ENCODE assay signal across 28 cellular contexts in genomic region chr2:73403237-73403636, GRCh38.
"Had no signal": no experiment of that assay in that cellular context is flagged by ENCODE, and none has a peak within 500 bp of the region (broad histone marks: within the 10 kb centered on the region; RNA-seq: fewer than 3 reads in every experiment).

No MANE protein-coding gene starts in this region.

- H3K27ac ChIP-seq: neural progenitor cell, ovary, parathyroid adenoma, psoas muscle, sigmoid colon, stomach, thoracic aorta, thyroid gland, tibial nerve, upper lobe of left lung, vagina had no signal

- H3K27ac Mint-ChIP-seq: natural killer cell; nephron; neural progenitor cell; progenitor cell of endocrine pancreas; stimulated activated effector memory CD8-positive, alpha-beta T cell treated with anti-CD3 and anti-CD28 coated beads, Interleukin-12 subunit alpha, Interleukin-12 subunit beta, amount 100 ng/mL, for 72 hours; stimulated activated naive CD8-positive, alpha-beta T cell treated with anti-CD3 and anti-CD28 coated beads, Interleukin-15, Interleukin-2, amounts not matched to agents 100 ng/mL and 50 ng/mL, for 24 hours had no signal

- ATAC-seq: natural killer cell; psoas muscle; right cardiac atrium; stimulated activated effector memory CD8-positive, alpha-beta T cell treated with anti-CD3 and anti-CD28 coated beads, Interleukin-12 subunit alpha, Interleukin-12 subunit beta, amount 100 ng/mL, for 72 hours; stimulated activated naive B cell treated with anti-CD40 and anti-IgM and Interleukin-4, amounts not matched to agents 10 μg/mL and 1 μg/mL and 100 μg/mL, for 72 hours had no signal

- H3K4me3 ChIP-seq: neural progenitor cell, ovary, psoas muscle, sigmoid colon, stomach, thoracic aorta, thyroid gland, tibial nerve, upper lobe of left lung, vagina had no signal

- H3K4me1 ChIP-seq: neural progenitor cell, parathyroid adenoma, psoas muscle, sigmoid colon, stomach, thyroid gland, tibial nerve, upper lobe of left lung, vagina had no signal

- H3K4me1 Mint-ChIP-seq: nephron, neural progenitor cell had no signal

- H3K36me3 ChIP-seq: ovary, right lobe of liver, thoracic aorta, thyroid gland had no signal

- H3K27me3 Mint-ChIP-seq: progenitor cell of endocrine pancreas; stimulated activated naive B cell treated with anti-CD40 and anti-IgM and Interleukin-4, amounts not matched to agents 10 μg/mL and 1 μg/mL and 100 μg/mL, for 72 hours; stimulated activated naive CD8-positive, alpha-beta T cell treated with anti-CD3 and anti-CD28 coated beads, Interleukin-15, Interleukin-2, amounts not matched to agents 100 ng/mL and 50 ng/mL, for 24 hours had no signal

- DNase-seq: natural killer cell; occipital lobe; ovary; posterior cingulate gyrus; psoas muscle; right cardiac atrium; right lobe of liver; sigmoid colon; small intestine; stimulated activated CD4-positive, alpha-beta T cell treated with anti-CD3 and anti-CD28 coated beads, Interleukin-15, amount 100 ng/mL, for 24 hours; stimulated activated CD4-positive, alpha-beta T cell treated with anti-CD3 and anti-CD28 coated beads, Interleukin-2, amount 100 ng/mL, for 24 hours; stimulated activated CD4-positive, alpha-beta T cell treated with anti-CD3 and anti-CD28 coated beads, Interleukin-2, amount 100 ng/mL, for 48 hours; stimulated activated CD4-positive, alpha-beta T cell treated with anti-CD3 and anti-CD28 coated beads, Interleukin-4, amount 100 ng/mL, for 24 hours; stimulated activated naive B cell treated with anti-CD40 and anti-IgM and Interleukin-4, amounts not matched to agents 10 μg/mL and 1 μg/mL and 100 μg/mL, for 72 hours; stimulated activated naive CD4-positive, alpha-beta T cell treated with Interleukin-2 at 50 U/mL for 16 hours; stomach; thyroid gland; trophoblast cell; upper lobe of left lung had no signal

- H3K4me3 Mint-ChIP-seq: natural killer cell; nephron; neural progenitor cell; stimulated activated effector memory CD8-positive, alpha-beta T cell treated with anti-CD3 and anti-CD28 coated beads, Interleukin-12 subunit alpha, Interleukin-12 subunit beta, amount 100 ng/mL, for 72 hours; stimulated activated naive B cell treated with anti-CD40 and anti-IgM and Interleukin-4, amounts not matched to agents 10 μg/mL and 1 μg/mL and 100 μg/mL, for 72 hours; stimulated activated naive CD8-positive, alpha-beta T cell treated with anti-CD3 and anti-CD28 coated beads, Interleukin-15, Interleukin-2, amounts not matched to agents 100 ng/mL and 50 ng/mL, for 24 hours had no signal

- H3K9me3 ChIP-seq: ovary, thyroid gland had no signal
